7 cellular contexts compared by ENCODE assay signal in genomic region chr1:93878501-93878888, GRCh38. TPM values are rescaled to one million over a fixed set of nuclear protein-coding genes. Genes with fewer than 3 reads are reported as not detected.
A peak's percentile ranks its signal among the peaks of the same experiment; 100 is the strongest.
DNase-seq lines count a peak whose midpoint lies in the region; ATAC-seq and TF ChIP-seq lines count a peak whose summit lies in the region.

No MANE protein-coding gene starts in this region.

- H3K36me3 ChIP-seq in OCI-LY3 (replicated peaks; ENCODE audit: low read depth, low read length) (peaks cover 32% of the 10 kb centered on the region), thymus (ENCODE audit: control insufficient read depth, insufficient read depth) (peaks cover 18% of the 10 kb centered on the region)

- peak overlapping the region; percentile 48 for H2AFZ ChIP-seq in OCI-LY3 (ENCODE audit: low read depth, low read length)

- H3K36me3 Mint-ChIP-seq in activated T-helper 1 cell treated with anti-CD3 and anti-CD28 coated beads, Interleukin-12 subunit alpha, Interleukin-12 subunit beta, Interleukin-2, Interleukin-4 antibody, amounts not matched to agents 30 ng/mL and 10 ng/mL and 1 ng/mL, durations not matched to agents 14 hours and 24 hours and 36 hours (ENCODE audit: low read depth) = peaks cover 37% of the 10 kb centered on the region

- H3K27me3 ChIP-seq in OCI-LY3 (ENCODE audit: low read depth, low read length) (no peaks in the 10 kb centered on the region), thymus (ENCODE audit: control insufficient read depth, insufficient read depth) (no peaks in the 10 kb centered on the region)

- H3K27ac Mint-ChIP-seq in activated T-helper 1 cell treated with anti-CD3 and anti-CD28 coated beads, Interleukin-12 subunit alpha, Interleukin-12 subunit beta, Interleukin-2, Interleukin-4 antibody, amounts not matched to agents 30 ng/mL and 10 ng/mL and 1 ng/mL, durations not matched to agents 14 hours and 24 hours and 36 hours = peak overlapping the region; percentile 98

- peak overlapping the region; percentile 79 for H3K4me2 ChIP-seq in OCI-LY3 (ENCODE audit: low read length)

- H3K4me1 ChIP-seq in OCI-LY3 (ENCODE audit: low read length) (peaks cover 19% of the 10 kb centered on the region), thymus (ENCODE audit: control insufficient read depth, insufficient read depth, low read length) (peaks cover 8% of the 10 kb centered on the region)

- H3K27ac ChIP-seq in OCI-LY3 (ENCODE audit: low read length) = peak overlapping the region; percentile 56
- peak overlapping the region; percentile 92 for H3K27ac ChIP-seq in thymus (ENCODE audit: low read depth)

- H3K4me1 Mint-ChIP-seq in activated T-helper 1 cell treated with anti-CD3 and anti-CD28 coated beads, Interleukin-12 subunit alpha, Interleukin-12 subunit beta, Interleukin-2, Interleukin-4 antibody, amounts not matched to agents 30 ng/mL and 10 ng/mL and 1 ng/mL, durations not matched to agents 14 hours and 24 hours and 36 hours (ENCODE audit: low read depth) = peaks cover 58% of the 10 kb centered on the region

- peaks cover 52% of the 10 kb centered on the region for H3K79me2 ChIP-seq in OCI-LY3 (ENCODE audit: low read length)

- no peaks in the 10 kb centered on the region for H3K9me3 ChIP-seq in OCI-LY3 (ENCODE audit: insufficient read depth, low read length)
- no peaks in the 10 kb centered on the region for H3K9me3 ChIP-seq in thymus (ENCODE audit: control insufficient read depth)

- ATAC-seq in GM18511 (IDR thresholded peaks at IDR 0.05; ENCODE audit: unreplicated experiment) (peak; percentile 72), HG02798 (IDR thresholded peaks at IDR 0.05; ENCODE audit: poor library complexity, unreplicated experiment) (peak; percentile 59), omental fat pad (ENCODE audit: low FRiP score) (peak; percentile 64)

- intact Hi-C loops in activated T-helper 1 cell treated with anti-CD3 and anti-CD28 coated beads, Interleukin-12 subunit alpha, Interleukin-12 subunit beta, Interleukin-2, Interleukin-4 antibody, amounts not matched to agents 30 ng/mL and 10 ng/mL and 1 ng/mL, durations not matched to agents 14 hours and 24 hours and 36 hours (cut with micrococcal nuclease) = loop anchor here (1.0 to 10.0 kb wide), 4 partner anchors 18 to 1044 kb away; partner anchors contain the start of gene RPL5

- peak overlapping the region; percentile 99 for H3K4me3 ChIP-seq in OCI-LY3 (ENCODE audit: low read length)
- peak overlapping the region; percentile 98 to 100 for H3K4me3 ChIP-seq in foreskin fibroblast (ENCODE audit: low read depth in 1 of 2, low read length in 2 of 2)
- H3K4me3 ChIP-seq in thymus (ENCODE audit: low read length) = peak overlapping the region; percentile 80

- TF ChIP-seq CTCF in OCI-LY3 (IDR thresholded peaks at IDR 0.05; ENCODE audit: low read depth, low read length) = no peak
- no peak for TF ChIP-seq CTCF in foreskin fibroblast (IDR thresholded peaks at IDR 0.05; ENCODE audit: low read depth, low read length)
- TF ChIP-seq CTCF in omental fat pad (IDR thresholded peaks at IDR 0.05) = no peak

- under 1% methylated on average over 20 of the region's 20 CpGs for WGBS in thymus

- peak overlapping the region; percentile 91 for H3K9ac ChIP-seq in OCI-LY3 (ENCODE audit: low read length)

- H3K9me3 Mint-ChIP-seq in activated T-helper 1 cell treated with anti-CD3 and anti-CD28 coated beads, Interleukin-12 subunit alpha, Interleukin-12 subunit beta, Interleukin-2, Interleukin-4 antibody, amounts not matched to agents 30 ng/mL and 10 ng/mL and 1 ng/mL, durations not matched to agents 14 hours and 24 hours and 36 hours = no peaks in the 10 kb centered on the region

- H3K4me3 Mint-ChIP-seq in activated T-helper 1 cell treated with anti-CD3 and anti-CD28 coated beads, Interleukin-12 subunit alpha, Interleukin-12 subunit beta, Interleukin-2, Interleukin-4 antibody, amounts not matched to agents 30 ng/mL and 10 ng/mL and 1 ng/mL, durations not matched to agents 14 hours and 24 hours and 36 hours = peak overlapping the region; percentile 95

- no peaks in the 10 kb centered on the region for H3K27me3 Mint-ChIP-seq in activated T-helper 1 cell treated with anti-CD3 and anti-CD28 coated beads, Interleukin-12 subunit alpha, Interleukin-12 subunit beta, Interleukin-2, Interleukin-4 antibody, amounts not matched to agents 30 ng/mL and 10 ng/mL and 1 ng/mL, durations not matched to agents 14 hours and 24 hours and 36 hours (ENCODE audit: insufficient read depth)

- DNase-seq in activated T-helper 1 cell treated with anti-CD3 and anti-CD28 coated beads, Interleukin-12 subunit alpha, Interleukin-12 subunit beta, Interleukin-2, Interleukin-4 antibody, amounts not matched to agents 30 ng/mL and 10 ng/mL and 1 ng/mL, durations not matched to agents 14 hours and 24 hours and 36 hours (ENCODE audit: low spot score) = peak; percentile 37
- DNase-seq in foreskin fibroblast (peak in 1 of 2 donors; percentile 48), omental fat pad (ENCODE audit: low spot score) (peak; percentile 67)

- H4K20me1 ChIP-seq in OCI-LY3 (ENCODE audit: insufficient read depth, low read length) = no peaks in the 10 kb centered on the region; the same call in 1 of the 2 replicates

RNA-seq across cellular contexts. Expression of gene DNTTIP2, which starts 0.5 kb away (rescaled TPM):
- total RNA-seq in activated T-helper 1 cell treated with anti-CD3 and anti-CD28 coated beads, Interleukin-12 subunit alpha, Interleukin-12 subunit beta, Interleukin-2, Interleukin-4 antibody, amounts not matched to agents 30 ng/mL and 10 ng/mL and 1 ng/mL, durations not matched to agents 14 hours and 24 hours and 36 hours = 80.3 and 90.8 TPM in 2 replicates
- total RNA-seq in omental fat pad = 10 to 100 TPM; 26.4 to 63.5 (median 41.0) TPM
- 80.6 TPM for polyA plus RNA-seq in thymus

RNA-seq across cellular contexts. Expression of gene GCLM, which starts 30.7 kb away (rescaled TPM):
- 20.2 and 23.8 TPM in 2 replicates for total RNA-seq in activated T-helper 1 cell treated with anti-CD3 and anti-CD28 coated beads, Interleukin-12 subunit alpha, Interleukin-12 subunit beta, Interleukin-2, Interleukin-4 antibody, amounts not matched to agents 30 ng/mL and 10 ng/mL and 1 ng/mL, durations not matched to agents 14 hours and 24 hours and 36 hours
- total RNA-seq in omental fat pad = 10 to 100 TPM; 16.7 to 43.2 (median 27.7) TPM
- polyA plus RNA-seq in thymus = 8.2 TPM
